1 cellular context compared by ENCODE assay signal in genomic region chr9:121298016-121298538, GRCh38.
A peak's percentile ranks its signal among the peaks of the same experiment; 100 is the strongest.
TF ChIP-seq lines count a peak whose summit lies in the region.

No MANE protein-coding gene starts in this region.

TF ChIP-seq in HepG2, 621 proteins besides CTCF, POLR2A, EP300 and RAD21 (continued from another document):
- TF ChIP-seq HNF1B (CRISPR knock-in tag; IDR thresholded peaks at IDR 0.05) (peak; percentile 73), SP2 (CRISPR knock-in tag; IDR thresholded peaks at IDR 0.05) (no peak), ZBTB7A (CRISPR knock-in tag; IDR thresholded peaks at IDR 0.05) (peak; percentile 89), NCOR1 (IDR thresholded peaks at IDR 0.05; ENCODE audit: borderline replicate concordance, low read length) (peak; percentile 75; the same call in 1 of the 2 replicates), GTF2F1 (IDR thresholded peaks at IDR 0.05; ENCODE audit: low read length) (no peak), ZFP82 (CRISPR knock-in tag; IDR thresholded peaks at IDR 0.05; ENCODE audit: borderline replicate concordance) (no peak), MXI1 (IDR thresholded peaks at IDR 0.05; ENCODE audit: borderline replicate concordance, low read depth, low read length) (no peak), ZNF768 (CRISPR knock-in tag; IDR thresholded peaks at IDR 0.05) (peak; percentile 55; the same call in 1 of the 2 replicates), ZNF263 (CRISPR knock-in tag; IDR thresholded peaks at IDR 0.05) (peak; percentile 98), ZNF329 (CRISPR knock-in tag; IDR thresholded peaks at IDR 0.05; ENCODE audit: low read depth) (no peak), ZNF609 (CRISPR knock-in tag; IDR thresholded peaks at IDR 0.05; ENCODE audit: borderline replicate concordance) (peak; percentile 44; the same call in 1 of the 2 replicates), LRRFIP1 (CRISPR knock-in tag; conservative IDR thresholded peaks at IDR 0.05) (no peak), IKZF4 (CRISPR knock-in tag; IDR thresholded peaks at IDR 0.05; ENCODE audit: borderline replicate concordance, low read depth, not compliant biosample characterization) (no peak), NFRKB (IDR thresholded peaks at IDR 0.05) (no peak), MATR3 (CRISPR knock-in tag; IDR thresholded peaks at IDR 0.05) (no peak), SSRP1 (CRISPR knock-in tag; IDR thresholded peaks at IDR 0.05) (0 out of 2 replicates have a peak, but pooled peaks have one; percentile 61), ZNF773 (CRISPR knock-in tag; IDR thresholded peaks at IDR 0.05; ENCODE audit: borderline replicate concordance) (no peak), POLR2G (IDR thresholded peaks at IDR 0.05; ENCODE audit: low read depth, low read length) (peak; percentile 44; the same call in 1 of the 2 replicates), ZBTB7B (CRISPR knock-in tag; IDR thresholded peaks at IDR 0.05) (peak; percentile 97), ZBTB3 (CRISPR knock-in tag; IDR thresholded peaks at IDR 0.05; ENCODE audit: borderline replicate concordance, low read depth) (0 out of 2 replicates have a peak, but pooled peaks have one; percentile 20), KDM6A (CRISPR knock-in tag; IDR thresholded peaks at IDR 0.05; ENCODE audit: low read depth) (peak; percentile 82), SOX6 (IDR thresholded peaks at IDR 0.05) (no peak), SOX6 (CRISPR knock-in tag; IDR thresholded peaks at IDR 0.05) (peak; percentile 79), POGZ (CRISPR knock-in tag; IDR thresholded peaks at IDR 0.05) (peak; percentile 51), PATZ1 (CRISPR knock-in tag; IDR thresholded peaks at IDR 0.05) (peak; percentile 86), THRA (CRISPR knock-in tag; IDR thresholded peaks at IDR 0.05; ENCODE audit: borderline replicate concordance) (peak; percentile 80; the same call in 1 of the 2 replicates), ZMYM4 (CRISPR knock-in tag; IDR thresholded peaks at IDR 0.05) (peak; percentile 17; the same call in 1 of the 2 replicates), SPEN (CRISPR knock-in tag; IDR thresholded peaks at IDR 0.05; ENCODE audit: low read depth) (peak; percentile 63; the same call in 1 of the 2 replicates), ELF1 (CRISPR knock-in tag; IDR thresholded peaks at IDR 0.05) (no peak), NFKB2 (CRISPR knock-in tag; IDR thresholded peaks at IDR 0.05; ENCODE audit: borderline replicate concordance) (no peak), NCOA2 (CRISPR knock-in tag; IDR thresholded peaks at IDR 0.05) (peak; percentile 71), ZNF83 (CRISPR knock-in tag; IDR thresholded peaks at IDR 0.05; ENCODE audit: borderline replicate concordance) (no peak)
TF ChIP-seq in HepG2: peak in this region for 106.
